ENCODE assay signal across 8 cellular contexts in genomic region chr18:79678665-79679551, GRCh38. TPM values are rescaled to one million over a fixed set of nuclear protein-coding genes. Genes with fewer than 3 reads are reported as not detected.
DNase-seq lines count a peak whose midpoint lies in the region; ATAC-seq and TF ChIP-seq lines count a peak whose summit lies in the region.

No MANE protein-coding gene starts in this region.

- peak overlapping the region; percentile 87 for H3K27ac ChIP-seq in SU-DHL-6 (ENCODE audit: low read depth, low read length)
- peak overlapping the region; percentile 98 for H3K27ac ChIP-seq in thymus (ENCODE audit: low read depth)

- H3K36me3 Mint-ChIP-seq in activated naive CD8-positive, alpha-beta T cell treated with anti-CD3 and anti-CD28 coated beads, Interleukin-2, amount 50 U/mL, for 24 hours (ENCODE audit: low read depth): peaks cover 43% of the 10 kb centered on the region
- H3K36me3 Mint-ChIP-seq in osteocyte (ENCODE audit: unreplicated experiment): peaks cover 9% of the 10 kb centered on the region

- peaks cover 1% of the 10 kb centered on the region for H3K27me3 Mint-ChIP-seq in activated naive CD8-positive, alpha-beta T cell treated with anti-CD3 and anti-CD28 coated beads, Interleukin-2, amount 50 U/mL, for 24 hours
- no peaks in the 10 kb centered on the region for H3K27me3 Mint-ChIP-seq in osteocyte (ENCODE audit: unreplicated experiment)

- WGBS in thymus: 2% methylated on average over 77 of the region's 77 CpGs

- H3K9ac ChIP-seq in SU-DHL-6 (ENCODE audit: low read length): peak overlapping the region; percentile 83

- H3K9me3 ChIP-seq in SU-DHL-6 (ENCODE audit: insufficient read depth, low read length) (no peaks in the 10 kb centered on the region), thymus (ENCODE audit: control insufficient read depth) (no peaks in the 10 kb centered on the region)

- ATAC-seq in HG02763 (IDR thresholded peaks at IDR 0.05; ENCODE audit: unreplicated experiment) (peak; percentile 94), Right ventricle myocardium inferior (peak; percentile 99)
- ATAC-seq in activated naive CD8-positive, alpha-beta T cell treated with anti-CD3 and anti-CD28 coated beads, Interleukin-2, amount 50 U/mL, for 24 hours: peak; percentile 90

- peaks cover 60% of the 10 kb centered on the region for H3K4me1 Mint-ChIP-seq in activated naive CD8-positive, alpha-beta T cell treated with anti-CD3 and anti-CD28 coated beads, Interleukin-2, amount 50 U/mL, for 24 hours
- H3K4me1 Mint-ChIP-seq in osteocyte (ENCODE audit: unreplicated experiment): peaks cover 25% of the 10 kb centered on the region

- H3F3A ChIP-seq in SU-DHL-6 (ENCODE audit: insufficient read depth): no peaks in the 10 kb centered on the region

- no peak for TF ChIP-seq CTCF in GM12875 (IDR thresholded peaks at IDR 0.05; ENCODE audit: borderline replicate concordance, insufficient read depth, low read depth, low read length)
- no peak for TF ChIP-seq CTCF in SU-DHL-6 (IDR thresholded peaks at IDR 0.05; ENCODE audit: insufficient read depth, low read length, poor library complexity, severe bottlenecking)
- TF ChIP-seq CTCF in osteocyte (IDR thresholded peaks at IDR 0.05): no peak

- no peaks in the 10 kb centered on the region for H3K9me2 ChIP-seq in SU-DHL-6 (replicated peaks; ENCODE audit: insufficient read depth, low read length)

- peak overlapping the region; percentile 94 for H3K4me2 ChIP-seq in SU-DHL-6 (ENCODE audit: low read depth, low read length, poor library complexity, severe bottlenecking)

- peak overlapping the region; percentile 91 for H3K4me3 ChIP-seq in GM12875 (ENCODE audit: low read depth, low read length)
- H3K4me3 ChIP-seq in SU-DHL-6 (ENCODE audit: insufficient read depth, low read length, poor library complexity, severe bottlenecking): peak overlapping the region; percentile 85
- H3K4me3 ChIP-seq in thymus (ENCODE audit: low read length): peak overlapping the region; percentile 59

- peak overlapping the region; percentile 99 for H3K27ac Mint-ChIP-seq in activated naive CD8-positive, alpha-beta T cell treated with anti-CD3 and anti-CD28 coated beads, Interleukin-2, amount 50 U/mL, for 24 hours
- H3K27ac Mint-ChIP-seq in osteocyte (ENCODE audit: unreplicated experiment): peak overlapping the region; percentile 98

- H3K4me1 ChIP-seq in thymus (ENCODE audit: control insufficient read depth, insufficient read depth, low read length): peaks cover 35% of the 10 kb centered on the region

- H3K27me3 ChIP-seq in SU-DHL-6 (ENCODE audit: low read length) (no peaks in the 10 kb centered on the region), thymus (ENCODE audit: control insufficient read depth, insufficient read depth) (no peaks in the 10 kb centered on the region)

- intact Hi-C loops in Right ventricle myocardium inferior (cut with DNase I): loop anchor here (1.0 to 10.0 kb wide), 3 partner anchors 256 to 353 kb away; partner anchors contain the start of genes RBFA and TXNL4A

- H2AFZ ChIP-seq in SU-DHL-6 (ENCODE audit: low read depth, low read length, severe bottlenecking): peak overlapping the region; percentile 85

- peaks cover 12% of the 10 kb centered on the region; the same call in 1 of the 2 replicates for H4K20me1 ChIP-seq in SU-DHL-6 (ENCODE audit: low read depth, low read length)

- H3K9me3 Mint-ChIP-seq in activated naive CD8-positive, alpha-beta T cell treated with anti-CD3 and anti-CD28 coated beads, Interleukin-2, amount 50 U/mL, for 24 hours: no peaks in the 10 kb centered on the region
- no peaks in the 10 kb centered on the region for H3K9me3 Mint-ChIP-seq in osteocyte (ENCODE audit: unreplicated experiment)

- peaks cover 3% of the 10 kb centered on the region; the same call in 1 of the 2 replicates for H3K36me3 ChIP-seq in SU-DHL-6 (ENCODE audit: low read length)
- H3K36me3 ChIP-seq in thymus (ENCODE audit: control insufficient read depth, insufficient read depth): peaks cover 2% of the 10 kb centered on the region

- H3K79me2 ChIP-seq in SU-DHL-6 (ENCODE audit: insufficient read depth, low read length): peaks cover 45% of the 10 kb centered on the region

- DNase-seq in NCI-H1417 (lab: John Stamatoyannopoulos, UW) (peak; percentile 94 to 100 (median 100)), Right ventricle myocardium inferior (ENCODE audit: missing footprints) (peak; percentile 100), osteocyte (ENCODE audit: extremely low spot score, unreplicated experiment) (peak; percentile 99)
- DNase-seq in activated naive CD8-positive, alpha-beta T cell treated with anti-CD3 and anti-CD28 coated beads, Interleukin-2, amount 50 U/mL, for 24 hours: peak; percentile 96

- peak overlapping the region; percentile 88 for H3K4me3 Mint-ChIP-seq in activated naive CD8-positive, alpha-beta T cell treated with anti-CD3 and anti-CD28 coated beads, Interleukin-2, amount 50 U/mL, for 24 hours
- peak overlapping the region; percentile 87 for H3K4me3 Mint-ChIP-seq in osteocyte (ENCODE audit: unreplicated experiment)

RNA-seq across cellular contexts. Expression of gene CTDP1, which starts 0.7 kb away (rescaled TPM):
- total RNA-seq in Right ventricle myocardium inferior: 8.4 TPM
- total RNA-seq in osteocyte: 23.1 and 23.2 TPM in 2 replicates
- polyA plus RNA-seq in thymus: 26.4 TPM

Comparison
In these comparisons a context has a peak if more than half of its experiments do, and no peak if none do; other contexts are left out.
1. Peak in every context shown above with its lines: DNase-seq, ATAC-seq, H3K4me3 ChIP-seq and H3K27ac ChIP-seq.